In genomic region chr19:5968431-5969373, GRCh38 we compare ENCODE assay signal across 8 cellular contexts. TPM values are rescaled to one million over a fixed set of nuclear protein-coding genes. Genes with fewer than 3 reads are reported as not detected.
DNase-seq lines count a peak whose midpoint lies in the region; ATAC-seq, FAIRE-seq and TF ChIP-seq lines count a peak whose summit lies in the region.

No MANE protein-coding gene starts in this region.

- no peaks in the 10 kb centered on the region for H3K9me3 ChIP-seq in A673 (ENCODE audit: low read depth, low read length, poor library complexity, severe bottlenecking)
- no peaks in the 10 kb centered on the region for H3K9me3 ChIP-seq in mucosa of descending colon

- no TSS peak for BruUV-seq in A673 (replicated peaks; lab: Mats Ljungman, UMichigan)

- POLR2A ChIA-PET in A673 (lab: Charles Lee; ENCODE audit: low non-redundant PET): no interaction called here

- H3K36me3 ChIP-seq in A673 (ENCODE audit: insufficient read depth, low read length, poor library complexity, severe bottlenecking) (no peaks in the 10 kb centered on the region), mucosa of descending colon (ENCODE audit: low read depth) (no peaks in the 10 kb centered on the region)

- peak; percentile 37 for ATAC-seq in mucosa of descending colon
- ATAC-seq in HG03354 (IDR thresholded peaks at IDR 0.05; ENCODE audit: poor library complexity, severe bottlenecking, unreplicated experiment): no peak
- no peak for ATAC-seq in GM21526 (IDR thresholded peaks at IDR 0.05; ENCODE audit: low FRiP score, unreplicated experiment)

- no peaks in the 10 kb centered on the region for H3K27me3 ChIP-seq in A673 (replicated peaks; ENCODE audit: insufficient read depth, low read depth, low read length, poor library complexity)

- FAIRE-seq in HTR-8/SVneo (lab: Jason Lieb, UNC): no peak

- intact Hi-C loops in A673 (cut with micrococcal nuclease; ENCODE audit: unreplicated experiment) (no loop called here), mucosa of descending colon (cut with DNase I, micrococcal nuclease) (no loop called here)

- DNase-seq in A673 (ENCODE audit: low spot score) (no peak), NCI-H2029 treated with DMSO at 0.1 percent for 48 hours (lab: John Stamatoyannopoulos, UW) (peak; percentile 61), caudate nucleus (lab: John Stamatoyannopoulos, UW) (peak in 1 of 61 donors; percentile 28), mucosa of descending colon (no peak), NCI-H1436 (lab: John Stamatoyannopoulos, UW) (no peak), HTR-8/SVneo (ENCODE audit: insufficient read length, low spot score) (no peak)

- TF ChIP-seq CTCF in A673 (conservative IDR thresholded peaks at IDR 0.05; ENCODE audit: low read depth, low read length) (no peak), mucosa of descending colon (IDR thresholded peaks at IDR 0.05) (no peak)

- H3K27ac ChIP-seq in A673 (ENCODE audit: low read depth, low read length, poor library complexity, severe bottlenecking): peak overlapping the region; percentile 75
- peak overlapping the region; percentile 98 for H3K27ac ChIP-seq in caudate nucleus (ENCODE audit: low read depth, low read length)

- H3K4me1 ChIP-seq in A673 (ENCODE audit: insufficient read depth, low read length, poor library complexity, severe bottlenecking): peaks cover 25% of the 10 kb centered on the region
- H3K4me1 ChIP-seq in mucosa of descending colon (ENCODE audit: low read depth): peaks cover 18% of the 10 kb centered on the region

- CTCF ChIA-PET in A673 (lab: Charles Lee): interaction anchor here (0.6 to 2.5 kb wide), 10 partner anchors 10 to 165 kb away, joined by 3 to 18 read pairs (median 5); partner anchors contain the start of genes NDUFA11, RANBP3 and VMAC

- H3K4me3 ChIP-seq in A673 (ENCODE audit: low read depth, low read length, poor library complexity, severe bottlenecking) (no peak overlapping the region), mucosa of descending colon (no peak overlapping the region)

RNA-seq across cellular contexts. Expression of gene RANBP3, which starts 9.2 kb away (rescaled TPM):
- total RNA-seq in A673 (2021) (126 and 130 TPM in 2 replicates), mucosa of descending colon (10 to 100 TPM; 47.0 to 94.2 (median 60.5) TPM)

RNA-seq across cellular contexts. Expression of gene CAPS, which starts 54.6 kb away (rescaled TPM):
- 0.92 and 1.7 TPM in 2 replicates for total RNA-seq in A673 (2021)
- total RNA-seq in mucosa of descending colon: 10 to 100 TPM in 2 of 3 donors, 1 to 10 TPM in 1; 9.5 to 20.2 (median 16.4) TPM
